ENCODE assay signal across 1 cellular context in the genomic region with DNA sequence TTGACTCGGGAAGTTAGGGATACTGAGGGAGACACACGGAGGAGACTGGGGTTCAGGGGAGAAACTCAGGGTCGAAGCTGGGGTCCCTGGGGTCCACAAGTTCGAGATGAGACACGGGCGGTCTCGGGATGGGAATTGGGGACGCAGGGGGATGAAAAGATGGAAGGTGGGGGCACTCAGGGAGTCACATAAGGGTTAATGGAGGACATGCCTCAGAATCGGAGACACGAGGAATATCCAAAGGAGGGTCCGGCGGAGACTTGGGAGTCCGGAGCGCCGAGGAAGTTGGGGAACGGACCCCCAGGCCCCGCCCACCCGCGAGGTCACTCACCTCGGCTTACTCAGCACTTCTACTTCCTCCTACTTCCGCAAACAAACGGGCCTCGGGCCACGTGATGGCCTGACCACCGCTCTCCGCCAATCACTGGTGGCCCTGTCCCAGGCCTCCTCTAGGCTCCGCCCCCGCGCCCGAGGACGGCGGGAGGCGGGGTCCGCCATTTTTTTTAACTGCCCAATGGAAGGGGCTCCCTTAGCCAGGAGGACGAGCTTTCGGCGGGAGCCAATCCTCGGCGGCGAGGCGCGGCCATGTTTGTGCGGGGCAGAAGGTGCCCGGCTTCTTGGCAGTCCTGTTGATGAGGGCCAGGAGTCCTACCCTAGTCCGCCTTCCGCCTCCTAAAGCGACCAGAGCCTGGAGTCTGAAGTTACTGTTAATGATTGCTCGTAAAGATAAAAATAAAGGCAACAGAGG.
TF ChIP-seq lines count a peak whose summit lies in the region.

A gene with protein sequence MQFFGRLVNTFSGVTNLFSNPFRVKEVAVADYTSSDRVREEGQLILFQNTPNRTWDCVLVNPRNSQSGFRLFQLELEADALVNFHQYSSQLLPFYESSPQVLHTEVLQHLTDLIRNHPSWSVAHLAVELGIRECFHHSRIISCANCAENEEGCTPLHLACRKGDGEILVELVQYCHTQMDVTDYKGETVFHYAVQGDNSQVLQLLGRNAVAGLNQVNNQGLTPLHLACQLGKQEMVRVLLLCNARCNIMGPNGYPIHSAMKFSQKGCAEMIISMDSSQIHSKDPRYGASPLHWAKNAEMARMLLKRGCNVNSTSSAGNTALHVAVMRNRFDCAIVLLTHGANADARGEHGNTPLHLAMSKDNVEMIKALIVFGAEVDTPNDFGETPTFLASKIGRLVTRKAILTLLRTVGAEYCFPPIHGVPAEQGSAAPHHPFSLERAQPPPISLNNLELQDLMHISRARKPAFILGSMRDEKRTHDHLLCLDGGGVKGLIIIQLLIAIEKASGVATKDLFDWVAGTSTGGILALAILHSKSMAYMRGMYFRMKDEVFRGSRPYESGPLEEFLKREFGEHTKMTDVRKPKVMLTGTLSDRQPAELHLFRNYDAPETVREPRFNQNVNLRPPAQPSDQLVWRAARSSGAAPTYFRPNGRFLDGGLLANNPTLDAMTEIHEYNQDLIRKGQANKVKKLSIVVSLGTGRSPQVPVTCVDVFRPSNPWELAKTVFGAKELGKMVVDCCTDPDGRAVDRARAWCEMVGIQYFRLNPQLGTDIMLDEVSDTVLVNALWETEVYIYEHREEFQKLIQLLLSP (minus strand): TSS at position 378 of the 748 bp plus-strand sequence. CDS start 12,404 bp downstream, outside the sequence.

TF ChIP-seq in WTC11, 78 proteins besides CTCF, POLR2A, EP300 and RAD21 (continued from another document and continues in another):
- TF ChIP-seq, protein P1, sequence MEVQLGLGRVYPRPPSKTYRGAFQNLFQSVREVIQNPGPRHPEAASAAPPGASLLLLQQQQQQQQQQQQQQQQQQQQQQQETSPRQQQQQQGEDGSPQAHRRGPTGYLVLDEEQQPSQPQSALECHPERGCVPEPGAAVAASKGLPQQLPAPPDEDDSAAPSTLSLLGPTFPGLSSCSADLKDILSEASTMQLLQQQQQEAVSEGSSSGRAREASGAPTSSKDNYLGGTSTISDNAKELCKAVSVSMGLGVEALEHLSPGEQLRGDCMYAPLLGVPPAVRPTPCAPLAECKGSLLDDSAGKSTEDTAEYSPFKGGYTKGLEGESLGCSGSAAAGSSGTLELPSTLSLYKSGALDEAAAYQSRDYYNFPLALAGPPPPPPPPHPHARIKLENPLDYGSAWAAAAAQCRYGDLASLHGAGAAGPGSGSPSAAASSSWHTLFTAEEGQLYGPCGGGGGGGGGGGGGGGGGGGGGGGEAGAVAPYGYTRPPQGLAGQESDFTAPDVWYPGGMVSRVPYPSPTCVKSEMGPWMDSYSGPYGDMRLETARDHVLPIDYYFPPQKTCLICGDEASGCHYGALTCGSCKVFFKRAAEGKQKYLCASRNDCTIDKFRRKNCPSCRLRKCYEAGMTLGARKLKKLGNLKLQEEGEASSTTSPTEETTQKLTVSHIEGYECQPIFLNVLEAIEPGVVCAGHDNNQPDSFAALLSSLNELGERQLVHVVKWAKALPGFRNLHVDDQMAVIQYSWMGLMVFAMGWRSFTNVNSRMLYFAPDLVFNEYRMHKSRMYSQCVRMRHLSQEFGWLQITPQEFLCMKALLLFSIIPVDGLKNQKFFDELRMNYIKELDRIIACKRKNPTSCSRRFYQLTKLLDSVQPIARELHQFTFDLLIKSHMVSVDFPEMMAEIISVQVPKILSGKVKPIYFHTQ (CRISPR knock-in tag; IDR thresholded peaks at IDR 0.05), result no peak
- TF ChIP-seq, protein P2, sequence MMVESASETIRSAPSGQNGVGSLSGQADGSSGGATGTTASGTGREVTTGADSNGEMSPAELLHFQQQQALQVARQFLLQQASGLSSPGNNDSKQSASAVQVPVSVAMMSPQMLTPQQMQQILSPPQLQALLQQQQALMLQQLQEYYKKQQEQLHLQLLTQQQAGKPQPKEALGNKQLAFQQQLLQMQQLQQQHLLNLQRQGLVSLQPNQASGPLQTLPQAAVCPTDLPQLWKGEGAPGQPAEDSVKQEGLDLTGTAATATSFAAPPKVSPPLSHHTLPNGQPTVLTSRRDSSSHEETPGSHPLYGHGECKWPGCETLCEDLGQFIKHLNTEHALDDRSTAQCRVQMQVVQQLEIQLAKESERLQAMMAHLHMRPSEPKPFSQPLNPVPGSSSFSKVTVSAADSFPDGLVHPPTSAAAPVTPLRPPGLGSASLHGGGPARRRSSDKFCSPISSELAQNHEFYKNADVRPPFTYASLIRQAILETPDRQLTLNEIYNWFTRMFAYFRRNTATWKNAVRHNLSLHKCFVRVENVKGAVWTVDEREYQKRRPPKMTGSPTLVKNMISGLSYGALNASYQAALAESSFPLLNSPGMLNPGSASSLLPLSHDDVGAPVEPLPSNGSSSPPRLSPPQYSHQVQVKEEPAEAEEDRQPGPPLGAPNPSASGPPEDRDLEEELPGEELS (CRISPR knock-in tag; IDR thresholded peaks at IDR 0.05), result no peak
- TF ChIP-seq SMAD3 (CRISPR knock-in tag; IDR thresholded peaks at IDR 0.05; ENCODE audit: borderline replicate concordance), result no peak
- no peak for TF ChIP-seq JUN (CRISPR knock-in tag; IDR thresholded peaks at IDR 0.05)
- TF ChIP-seq, protein P3, sequence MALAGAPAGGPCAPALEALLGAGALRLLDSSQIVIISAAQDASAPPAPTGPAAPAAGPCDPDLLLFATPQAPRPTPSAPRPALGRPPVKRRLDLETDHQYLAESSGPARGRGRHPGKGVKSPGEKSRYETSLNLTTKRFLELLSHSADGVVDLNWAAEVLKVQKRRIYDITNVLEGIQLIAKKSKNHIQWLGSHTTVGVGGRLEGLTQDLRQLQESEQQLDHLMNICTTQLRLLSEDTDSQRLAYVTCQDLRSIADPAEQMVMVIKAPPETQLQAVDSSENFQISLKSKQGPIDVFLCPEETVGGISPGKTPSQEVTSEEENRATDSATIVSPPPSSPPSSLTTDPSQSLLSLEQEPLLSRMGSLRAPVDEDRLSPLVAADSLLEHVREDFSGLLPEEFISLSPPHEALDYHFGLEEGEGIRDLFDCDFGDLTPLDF (CRISPR knock-in tag; IDR thresholded peaks at IDR 0.05), result no peak
- no peak for TF ChIP-seq MXD4 (CRISPR knock-in tag; IDR thresholded peaks at IDR 0.05; ENCODE audit: borderline replicate concordance)
- TF ChIP-seq NFYB (CRISPR knock-in tag; conservative IDR thresholded peaks at IDR 0.05; ENCODE audit: low read depth), result peak; percentile 73
- TF ChIP-seq PRRX2 (CRISPR knock-in tag; IDR thresholded peaks at IDR 0.05), result no peak
- TF ChIP-seq, protein P4, sequence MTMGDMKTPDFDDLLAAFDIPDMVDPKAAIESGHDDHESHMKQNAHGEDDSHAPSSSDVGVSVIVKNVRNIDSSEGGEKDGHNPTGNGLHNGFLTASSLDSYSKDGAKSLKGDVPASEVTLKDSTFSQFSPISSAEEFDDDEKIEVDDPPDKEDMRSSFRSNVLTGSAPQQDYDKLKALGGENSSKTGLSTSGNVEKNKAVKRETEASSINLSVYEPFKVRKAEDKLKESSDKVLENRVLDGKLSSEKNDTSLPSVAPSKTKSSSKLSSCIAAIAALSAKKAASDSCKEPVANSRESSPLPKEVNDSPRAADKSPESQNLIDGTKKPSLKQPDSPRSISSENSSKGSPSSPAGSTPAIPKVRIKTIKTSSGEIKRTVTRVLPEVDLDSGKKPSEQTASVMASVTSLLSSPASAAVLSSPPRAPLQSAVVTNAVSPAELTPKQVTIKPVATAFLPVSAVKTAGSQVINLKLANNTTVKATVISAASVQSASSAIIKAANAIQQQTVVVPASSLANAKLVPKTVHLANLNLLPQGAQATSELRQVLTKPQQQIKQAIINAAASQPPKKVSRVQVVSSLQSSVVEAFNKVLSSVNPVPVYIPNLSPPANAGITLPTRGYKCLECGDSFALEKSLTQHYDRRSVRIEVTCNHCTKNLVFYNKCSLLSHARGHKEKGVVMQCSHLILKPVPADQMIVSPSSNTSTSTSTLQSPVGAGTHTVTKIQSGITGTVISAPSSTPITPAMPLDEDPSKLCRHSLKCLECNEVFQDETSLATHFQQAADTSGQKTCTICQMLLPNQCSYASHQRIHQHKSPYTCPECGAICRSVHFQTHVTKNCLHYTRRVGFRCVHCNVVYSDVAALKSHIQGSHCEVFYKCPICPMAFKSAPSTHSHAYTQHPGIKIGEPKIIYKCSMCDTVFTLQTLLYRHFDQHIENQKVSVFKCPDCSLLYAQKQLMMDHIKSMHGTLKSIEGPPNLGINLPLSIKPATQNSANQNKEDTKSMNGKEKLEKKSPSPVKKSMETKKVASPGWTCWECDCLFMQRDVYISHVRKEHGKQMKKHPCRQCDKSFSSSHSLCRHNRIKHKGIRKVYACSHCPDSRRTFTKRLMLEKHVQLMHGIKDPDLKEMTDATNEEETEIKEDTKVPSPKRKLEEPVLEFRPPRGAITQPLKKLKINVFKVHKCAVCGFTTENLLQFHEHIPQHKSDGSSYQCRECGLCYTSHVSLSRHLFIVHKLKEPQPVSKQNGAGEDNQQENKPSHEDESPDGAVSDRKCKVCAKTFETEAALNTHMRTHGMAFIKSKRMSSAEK (CRISPR knock-in tag; IDR thresholded peaks at IDR 0.05; ENCODE audit: borderline replicate concordance), result no peak
- no peak for TF ChIP-seq ZNF396 (CRISPR knock-in tag; IDR thresholded peaks at IDR 0.05; ENCODE audit: borderline replicate concordance)
- TF ChIP-seq, protein P5, sequence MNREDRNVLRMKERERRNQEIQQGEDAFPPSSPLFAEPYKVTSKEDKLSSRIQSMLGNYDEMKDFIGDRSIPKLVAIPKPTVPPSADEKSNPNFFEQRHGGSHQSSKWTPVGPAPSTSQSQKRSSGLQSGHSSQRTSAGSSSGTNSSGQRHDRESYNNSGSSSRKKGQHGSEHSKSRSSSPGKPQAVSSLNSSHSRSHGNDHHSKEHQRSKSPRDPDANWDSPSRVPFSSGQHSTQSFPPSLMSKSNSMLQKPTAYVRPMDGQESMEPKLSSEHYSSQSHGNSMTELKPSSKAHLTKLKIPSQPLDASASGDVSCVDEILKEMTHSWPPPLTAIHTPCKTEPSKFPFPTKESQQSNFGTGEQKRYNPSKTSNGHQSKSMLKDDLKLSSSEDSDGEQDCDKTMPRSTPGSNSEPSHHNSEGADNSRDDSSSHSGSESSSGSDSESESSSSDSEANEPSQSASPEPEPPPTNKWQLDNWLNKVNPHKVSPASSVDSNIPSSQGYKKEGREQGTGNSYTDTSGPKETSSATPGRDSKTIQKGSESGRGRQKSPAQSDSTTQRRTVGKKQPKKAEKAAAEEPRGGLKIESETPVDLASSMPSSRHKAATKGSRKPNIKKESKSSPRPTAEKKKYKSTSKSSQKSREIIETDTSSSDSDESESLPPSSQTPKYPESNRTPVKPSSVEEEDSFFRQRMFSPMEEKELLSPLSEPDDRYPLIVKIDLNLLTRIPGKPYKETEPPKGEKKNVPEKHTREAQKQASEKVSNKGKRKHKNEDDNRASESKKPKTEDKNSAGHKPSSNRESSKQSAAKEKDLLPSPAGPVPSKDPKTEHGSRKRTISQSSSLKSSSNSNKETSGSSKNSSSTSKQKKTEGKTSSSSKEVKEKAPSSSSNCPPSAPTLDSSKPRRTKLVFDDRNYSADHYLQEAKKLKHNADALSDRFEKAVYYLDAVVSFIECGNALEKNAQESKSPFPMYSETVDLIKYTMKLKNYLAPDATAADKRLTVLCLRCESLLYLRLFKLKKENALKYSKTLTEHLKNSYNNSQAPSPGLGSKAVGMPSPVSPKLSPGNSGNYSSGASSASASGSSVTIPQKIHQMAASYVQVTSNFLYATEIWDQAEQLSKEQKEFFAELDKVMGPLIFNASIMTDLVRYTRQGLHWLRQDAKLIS (CRISPR knock-in tag; IDR thresholded peaks at IDR 0.05; ENCODE audit: borderline replicate concordance), result no peak
- TF ChIP-seq NFE2L1 (CRISPR knock-in tag; IDR thresholded peaks at IDR 0.05), result 0 out of 2 replicates have a peak, but pooled peaks have one; percentile 70
- TF ChIP-seq GABPB1 (CRISPR knock-in tag; IDR thresholded peaks at IDR 0.05), result no peak
- TF ChIP-seq TEAD4 (CRISPR knock-in tag; IDR thresholded peaks at IDR 0.05), result no peak
- no peak for TF ChIP-seq NR2C2 (CRISPR knock-in tag; IDR thresholded peaks at IDR 0.05)
- TF ChIP-seq EMX1 (CRISPR knock-in tag; IDR thresholded peaks at IDR 0.05), result no peak
- TF ChIP-seq, protein P6, sequence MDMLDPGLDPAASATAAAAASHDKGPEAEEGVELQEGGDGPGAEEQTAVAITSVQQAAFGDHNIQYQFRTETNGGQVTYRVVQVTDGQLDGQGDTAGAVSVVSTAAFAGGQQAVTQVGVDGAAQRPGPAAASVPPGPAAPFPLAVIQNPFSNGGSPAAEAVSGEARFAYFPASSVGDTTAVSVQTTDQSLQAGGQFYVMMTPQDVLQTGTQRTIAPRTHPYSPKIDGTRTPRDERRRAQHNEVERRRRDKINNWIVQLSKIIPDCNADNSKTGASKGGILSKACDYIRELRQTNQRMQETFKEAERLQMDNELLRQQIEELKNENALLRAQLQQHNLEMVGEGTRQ (CRISPR knock-in tag; IDR thresholded peaks at IDR 0.05), result peak; percentile 98
- TF ChIP-seq NR1H2 (CRISPR knock-in tag; IDR thresholded peaks at IDR 0.05), result no peak
- no peak for TF ChIP-seq TP53 (CRISPR knock-in tag; IDR thresholded peaks at IDR 0.05)
- TF ChIP-seq, protein P7, sequence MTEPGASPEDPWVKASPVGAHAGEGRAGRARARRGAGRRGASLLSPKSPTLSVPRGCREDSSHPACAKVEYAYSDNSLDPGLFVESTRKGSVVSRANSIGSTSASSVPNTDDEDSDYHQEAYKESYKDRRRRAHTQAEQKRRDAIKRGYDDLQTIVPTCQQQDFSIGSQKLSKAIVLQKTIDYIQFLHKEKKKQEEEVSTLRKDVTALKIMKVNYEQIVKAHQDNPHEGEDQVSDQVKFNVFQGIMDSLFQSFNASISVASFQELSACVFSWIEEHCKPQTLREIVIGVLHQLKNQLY (CRISPR knock-in tag; IDR thresholded peaks at IDR 0.05), result no peak
- TF ChIP-seq ESRRA (CRISPR knock-in tag; IDR thresholded peaks at IDR 0.05; ENCODE audit: borderline replicate concordance), result no peak
- TF ChIP-seq NR3C1 (CRISPR knock-in tag; conservative IDR thresholded peaks at IDR 0.05; ENCODE audit: low read depth), result no peak
- TF ChIP-seq, protein P8, sequence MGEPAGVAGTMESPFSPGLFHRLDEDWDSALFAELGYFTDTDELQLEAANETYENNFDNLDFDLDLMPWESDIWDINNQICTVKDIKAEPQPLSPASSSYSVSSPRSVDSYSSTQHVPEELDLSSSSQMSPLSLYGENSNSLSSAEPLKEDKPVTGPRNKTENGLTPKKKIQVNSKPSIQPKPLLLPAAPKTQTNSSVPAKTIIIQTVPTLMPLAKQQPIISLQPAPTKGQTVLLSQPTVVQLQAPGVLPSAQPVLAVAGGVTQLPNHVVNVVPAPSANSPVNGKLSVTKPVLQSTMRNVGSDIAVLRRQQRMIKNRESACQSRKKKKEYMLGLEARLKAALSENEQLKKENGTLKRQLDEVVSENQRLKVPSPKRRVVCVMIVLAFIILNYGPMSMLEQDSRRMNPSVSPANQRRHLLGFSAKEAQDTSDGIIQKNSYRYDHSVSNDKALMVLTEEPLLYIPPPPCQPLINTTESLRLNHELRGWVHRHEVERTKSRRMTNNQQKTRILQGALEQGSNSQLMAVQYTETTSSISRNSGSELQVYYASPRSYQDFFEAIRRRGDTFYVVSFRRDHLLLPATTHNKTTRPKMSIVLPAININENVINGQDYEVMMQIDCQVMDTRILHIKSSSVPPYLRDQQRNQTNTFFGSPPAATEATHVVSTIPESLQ (CRISPR knock-in tag; IDR thresholded peaks at IDR 0.05), result no peak
- TF ChIP-seq MYBL2 (CRISPR knock-in tag; IDR thresholded peaks at IDR 0.05), result no peak
- TF ChIP-seq, protein P9, sequence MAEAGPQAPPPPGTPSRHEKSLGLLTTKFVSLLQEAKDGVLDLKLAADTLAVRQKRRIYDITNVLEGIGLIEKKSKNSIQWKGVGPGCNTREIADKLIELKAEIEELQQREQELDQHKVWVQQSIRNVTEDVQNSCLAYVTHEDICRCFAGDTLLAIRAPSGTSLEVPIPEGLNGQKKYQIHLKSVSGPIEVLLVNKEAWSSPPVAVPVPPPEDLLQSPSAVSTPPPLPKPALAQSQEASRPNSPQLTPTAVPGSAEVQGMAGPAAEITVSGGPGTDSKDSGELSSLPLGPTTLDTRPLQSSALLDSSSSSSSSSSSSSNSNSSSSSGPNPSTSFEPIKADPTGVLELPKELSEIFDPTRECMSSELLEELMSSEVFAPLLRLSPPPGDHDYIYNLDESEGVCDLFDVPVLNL (CRISPR knock-in tag; IDR thresholded peaks at IDR 0.05; ENCODE audit: borderline replicate concordance, low read depth), result no peak
